22 cellular contexts compared by ENCODE assay signal in the genomic region with DNA sequence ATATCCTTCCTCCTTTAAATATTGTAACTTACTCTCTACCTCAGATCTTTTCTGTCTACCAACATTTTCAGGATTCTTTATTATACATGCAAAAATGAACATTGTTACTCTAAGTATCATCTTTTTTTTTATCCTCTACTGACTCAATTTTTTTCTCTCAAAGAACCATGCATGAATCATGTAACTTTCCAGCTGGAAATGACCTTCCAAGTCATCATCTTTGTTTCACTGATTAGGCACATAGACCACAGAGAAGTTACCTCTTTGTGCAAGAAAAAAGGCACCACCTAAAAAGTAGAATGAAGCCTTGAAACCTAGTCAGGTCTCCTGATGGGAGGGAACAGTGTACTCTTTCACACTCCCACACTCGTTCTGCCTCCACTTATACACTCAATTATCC.
"Had no signal": no experiment of that assay in that cellular context is flagged by ENCODE, and none has a peak within 500 bp of the region (broad histone marks: within the 10 kb centered on the region; RNA-seq: fewer than 3 reads in every experiment).

No MANE protein-coding gene starts in this region.

- H3K4me3 ChIP-seq: coronary artery, left ventricle myocardium inferior, ovary, prostate gland, right atrium auricular region, spleen, testis, vagina had no signal

- DNase-seq: activated CD4-positive, alpha-beta T cell treated with anti-CD3 and anti-CD28 coated beads, Interleukin-2, amount 50 U/mL, for 4 hours; activated CD8-positive, alpha-beta memory T cell treated with anti-CD3 and anti-CD28 coated beads, Interleukin-2, amount 50 U/mL, for 48 hours; activated naive CD4-positive, alpha-beta T cell; activated naive CD8-positive, alpha-beta T cell treated with anti-CD3 and anti-CD28 coated beads for 36 hours; activated T-cell treated with anti-CD3 and anti-CD28 coated beads, Interleukin-2, amount 50 U/mL, for 4 hours; amniotic stem cell; foreskin melanocyte; immature natural killer cell; kidney glomerular epithelial cell; left ventricle myocardium inferior; natural killer cell; ovary; stimulated activated CD4-positive, alpha-beta T cell treated with anti-CD3 and anti-CD28 coated beads, Interleukin-4, amount 100 ng/mL, for 1 hour; stimulated activated naive CD4-positive, alpha-beta T cell; testis; trophoblast cell had no signal

- H3K27me3 ChIP-seq: ovary, right atrium auricular region, spleen, testis, vagina had no signal

- H3K9me3 ChIP-seq: left ventricle myocardium inferior, ovary, prostate gland, right atrium auricular region, testis, vagina had no signal

- H3K4me1 ChIP-seq: left ventricle myocardium inferior, prostate gland, right atrium auricular region, spleen, testis, vagina had no signal

- H3K36me3 ChIP-seq: left ventricle myocardium inferior, ovary, prostate gland, right atrium auricular region, spleen, vagina had no signal

- ATAC-seq: activated T-cell treated with anti-CD3 and anti-CD28 coated beads, Interleukin-2, amount 50 U/mL, for 4 hours; natural killer cell; WTC11 had no signal

- H3K27ac ChIP-seq: coronary artery, left ventricle myocardium inferior, ovary, prostate gland, right atrium auricular region, spleen, testis, vagina had no signal
